Comparison of ENCODE assay signal across 5 cellular contexts in the genomic region with DNA sequence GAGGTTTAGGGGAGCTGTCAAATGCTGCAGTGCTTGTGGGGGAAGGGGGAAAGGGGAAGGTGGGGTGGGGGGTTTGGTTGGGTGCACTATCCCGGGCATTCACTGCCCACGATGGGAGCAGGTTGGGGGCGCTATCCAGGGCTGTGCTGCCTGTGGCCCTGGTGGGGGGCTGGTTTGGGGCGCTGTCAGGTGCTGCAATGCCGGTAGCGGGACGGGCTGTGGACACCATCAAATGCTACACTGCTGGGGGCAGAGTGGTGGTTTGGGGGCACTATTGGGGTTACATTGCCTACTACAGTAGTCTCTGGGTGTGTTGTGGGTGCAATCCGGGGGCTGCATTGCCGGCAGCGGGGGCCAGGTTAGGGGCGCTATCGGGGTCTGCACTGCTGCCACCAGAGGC. TPM values are rescaled to one million over a fixed set of nuclear protein-coding genes. Genes with fewer than 3 reads are reported as not detected.
"Had no signal": no experiment of that assay in that cellular context is flagged by ENCODE, and none has a peak within 500 bp of the region (broad histone marks: within the 10 kb centered on the region; RNA-seq: fewer than 3 reads in every experiment).

No MANE protein-coding gene starts in this region.

RNA-seq across cellular contexts. Expression of gene FAM153A, which starts 25.7 kb away (rescaled TPM):
- total RNA-seq: HepG2, HT-29, IMR-90, K562 had no signal
- polyA plus RNA-seq: HepG2, IgD-negative memory B cell, IMR-90 had no signal
